8 cellular contexts compared by ENCODE assay signal in genomic region chr11:117819096-117820040, GRCh38. TPM values are rescaled to one million over a fixed set of nuclear protein-coding genes. Genes with fewer than 3 reads are reported as not detected.
DNase-seq lines count a peak whose midpoint lies in the region; ATAC-seq and TF ChIP-seq lines count a peak whose summit lies in the region.

No MANE protein-coding gene starts in this region.

- H3K27ac ChIP-seq in PC-9: no peak overlapping the region

- H4K20me1 ChIP-seq in PC-9 (ENCODE audit: insufficient read depth): no peaks in the 10 kb centered on the region

- POLR2A ChIA-PET in PC-9 (lab: Charles Lee; ENCODE audit: unreplicated experiment): interaction anchor here (0.5 kb wide), 1 partner anchor 1248 kb away, joined by 3 read pairs; the partner anchor contains the start of gene VPS11

- CTCF ChIA-PET in PC-9 (lab: Charles Lee): interaction anchor here (0.6 to 2.2 kb wide), 4 partner anchors 128 to 393 kb away, joined by 3 to 13 read pairs (median 4); no protein-coding TSS in a partner anchor

- peaks cover 6% of the 10 kb centered on the region; the same call in 1 of the 2 replicates for H3K27me3 ChIP-seq in PC-9 (ENCODE audit: insufficient read depth, low read depth)

- H3K4me2 ChIP-seq in PC-9: no peak overlapping the region

- no peaks in the 10 kb centered on the region for H3F3A ChIP-seq in PC-9 (ENCODE audit: insufficient read depth, low read depth)

- H3K36me3 ChIP-seq in PC-9 (ENCODE audit: low read depth) (no peaks in the 10 kb centered on the region), mucosa of descending colon (ENCODE audit: low read depth) (no peaks in the 10 kb centered on the region)

- BruUV-seq in PC-9 (replicated peaks; lab: Mats Ljungman, UMichigan): no TSS peak

- no peak overlapping the region for H3K4me3 ChIP-seq in PC-9
- H3K4me3 ChIP-seq in mucosa of descending colon: no peak overlapping the region

- H3K9me3 ChIP-seq in PC-9 (ENCODE audit: insufficient read depth, low read depth) (no peaks in the 10 kb centered on the region), mucosa of descending colon (no peaks in the 10 kb centered on the region)

- H2AFZ ChIP-seq in PC-9: no peak overlapping the region

- peak; percentile 36 for ATAC-seq in mucosa of descending colon
- ATAC-seq in GM21737 (IDR thresholded peaks at IDR 0.05; ENCODE audit: unreplicated experiment): no peak

- intact Hi-C loops in PC-9 (cut with micrococcal nuclease; ENCODE audit: unreplicated experiment): loop anchor here (1.0 to 10.0 kb wide), 3 partner anchors 234 to 745 kb away; partner anchors contain the start of gene IFT46
- intact Hi-C loops in mucosa of descending colon (cut with DNase I, micrococcal nuclease): loop anchor here (5.0 to 10.0 kb wide), 3 partner anchors 135 to 397 kb away; no protein-coding TSS in a partner anchor

- TF ChIP-seq CTCF in PC-9 (conservative IDR thresholded peaks at IDR 0.05) (peak; percentile 86), mucosa of descending colon (IDR thresholded peaks at IDR 0.05) (peak; percentile 29)

- peak; percentile 40 for DNase-seq in DMS79 (lab: John Stamatoyannopoulos, UW)
- DNase-seq in HuH-7.5 (ENCODE audit: low spot score): peak; percentile 75
- peak; percentile 63 to 69 for DNase-seq in PC-9
- DNase-seq in dermis microvascular lymphatic vessel endothelial cell (ENCODE audit: low read depth in 2 of 2): peak; percentile 30 to 72
- peak; percentile 71 to 86 (median 84) for DNase-seq in mucosa of descending colon
- no peak for DNase-seq in GOT3 (lab: John Stamatoyannopoulos, UW)
- DNase-seq in OCI-M2 (lab: John Stamatoyannopoulos, UW; ENCODE audit: unreplicated experiment): no peak

- H3K9me2 ChIP-seq in PC-9 (ENCODE audit: insufficient read depth): no peaks in the 10 kb centered on the region

- H3K4me1 ChIP-seq in PC-9 (replicated peaks; ENCODE audit: insufficient read depth): 0 out of 2 replicates have a peak, but pooled peaks cover 6% of the 10 kb centered on the region
- H3K4me1 ChIP-seq in mucosa of descending colon (ENCODE audit: low read depth): peaks cover 48% of the 10 kb centered on the region

- no peaks in the 10 kb centered on the region for H3K79me2 ChIP-seq in PC-9 (ENCODE audit: low read depth)

RNA-seq across cellular contexts. Expression of gene FXYD2, which starts 5.2 kb away (rescaled TPM):
- not detected in 2 replicates for total RNA-seq in PC-9 (2021)
- 0.64 and 1.5 TPM in 2 replicates for total RNA-seq in dermis microvascular lymphatic vessel endothelial cell
- total RNA-seq in mucosa of descending colon: 1 to 10 TPM; 1.2 to 9.1 (median 1.5) TPM

RNA-seq across cellular contexts. Expression of gene DSCAML1, which starts 22.4 kb away (rescaled TPM):
- total RNA-seq in PC-9 (2021) (not detected in 2 replicates), dermis microvascular lymphatic vessel endothelial cell (not detected in 2 replicates), mucosa of descending colon (1 to 10 TPM; 5.0 to 5.5 (median 5.3) TPM)

RNA-seq across cellular contexts. Expression of gene FXYD6, which starts 57.1 kb away (rescaled TPM):
- total RNA-seq in PC-9 (2021) (0.20 and 0.48 TPM in 2 replicates), dermis microvascular lymphatic vessel endothelial cell (0.51 and 7.3 TPM in 2 replicates), mucosa of descending colon (100 to 1,000 TPM in 1 of 3 donors, 10 to 100 TPM in 2; 10.2 to 246 (median 15.9) TPM)

Comparison
In these comparisons a context has a peak if more than half of its experiments do, and no peak if none do; other contexts are left out.
1. DNase-seq: peak in DMS79 (single experiment), HuH-7.5 (single experiment), PC-9 (2 of 2), dermis microvascular lymphatic vessel endothelial cell (2 of 2) and mucosa of descending colon (3 of 3); none in GOT3 (single experiment) and OCI-M2 (single experiment).